ENCODE assay signal across 8 cellular contexts in the genomic region with DNA sequence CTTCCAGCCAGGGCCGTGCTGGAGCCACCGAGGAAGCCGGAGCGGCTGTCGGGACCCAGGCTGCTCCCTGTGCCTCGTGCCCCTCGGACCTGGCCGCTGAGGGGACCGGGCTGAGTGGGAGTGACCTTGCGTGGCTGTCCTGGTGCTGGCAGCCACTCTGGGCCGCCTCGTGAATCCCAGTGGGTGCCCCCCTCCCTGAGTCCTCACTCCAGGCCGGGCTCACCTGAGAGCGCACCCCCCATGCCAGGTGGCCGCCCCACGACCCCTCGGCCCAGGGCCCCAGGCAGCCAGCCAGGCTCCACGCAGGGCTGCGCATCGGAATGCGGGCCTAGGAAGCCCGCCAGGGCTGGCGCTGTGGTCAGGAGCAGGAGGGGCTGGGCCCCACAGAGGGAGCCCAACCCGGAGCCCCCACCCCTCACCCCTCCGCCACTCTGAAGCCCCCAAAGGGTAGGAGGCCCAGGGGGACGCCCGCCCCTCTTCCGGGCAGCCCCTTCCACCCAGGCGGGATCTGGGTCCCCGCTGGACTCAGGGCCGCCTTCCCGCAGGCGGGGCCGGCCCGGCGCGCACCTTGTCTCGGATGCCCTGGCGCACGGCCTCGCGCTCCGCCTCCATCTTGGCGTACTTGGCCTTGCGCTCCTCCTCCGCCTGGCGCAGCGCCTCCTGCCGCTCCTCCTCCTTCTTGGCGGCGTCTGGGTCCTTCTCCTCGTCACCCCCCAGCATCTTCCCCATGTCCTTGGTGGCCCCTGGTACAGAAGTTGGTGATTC. TPM values are rescaled to one million over a fixed set of nuclear protein-coding genes. Genes with fewer than 3 reads are reported as not detected.
A peak's percentile ranks its signal among the peaks of the same experiment; 100 is the strongest.
DNase-seq lines count a peak whose midpoint lies in the region; ATAC-seq and TF ChIP-seq lines count a peak whose summit lies in the region.

No MANE protein-coding gene starts in this region.

- CTCF ChIA-PET in activated CD4-positive, alpha-beta T cell treated with anti-CD3 and anti-CD28 coated beads, Interleukin-2, amount 10 ng/mL, durations not matched to agents 7 days and 5 days (lab: Charles Lee) = interaction anchor here (1.7 kb wide), 1 partner anchor 9 kb away, joined by 10 read pairs; no protein-coding TSS in a partner anchor

- peaks cover 2% of the 10 kb centered on the region for H3K36me3 Mint-ChIP-seq in activated CD4-positive, alpha-beta T cell treated with anti-CD3 and anti-CD28 coated beads, Interleukin-2, amount 10 ng/mL, durations not matched to agents 7 days and 5 days (ENCODE audit: low read depth)
- H3K36me3 Mint-ChIP-seq in endodermal cell (ENCODE audit: low read depth) = no peaks in the 10 kb centered on the region

- TF ChIP-seq POLR2A in lower leg skin (IDR thresholded peaks at IDR 0.05) = no peak

- H3K27me3 Mint-ChIP-seq in activated CD4-positive, alpha-beta T cell treated with anti-CD3 and anti-CD28 coated beads, Interleukin-2, amount 10 ng/mL, durations not matched to agents 7 days and 5 days = peaks cover 50% of the 10 kb centered on the region
- peaks cover 60% of the 10 kb centered on the region for H3K27me3 Mint-ChIP-seq in endodermal cell (ENCODE audit: insufficient read depth)

- no peaks in the 10 kb centered on the region; the same call in 1 of the 2 replicates for H3K27me3 ChIP-seq in GM06990 (replicated peaks; ENCODE audit: control insufficient read depth, insufficient read depth, low read length)
- H3K27me3 ChIP-seq in endodermal cell (ENCODE audit: control insufficient read depth, insufficient read depth, low read length, poor library complexity, severe bottlenecking) = peaks cover 56% of the 10 kb centered on the region

- no peaks in the 10 kb centered on the region for H3K9me3 Mint-ChIP-seq in activated CD4-positive, alpha-beta T cell treated with anti-CD3 and anti-CD28 coated beads, Interleukin-2, amount 10 ng/mL, durations not matched to agents 7 days and 5 days
- no peaks in the 10 kb centered on the region for H3K9me3 Mint-ChIP-seq in endodermal cell

- H3K36me3 ChIP-seq in GM06990 (ENCODE audit: control insufficient read depth, insufficient read depth, low read length) (no peaks in the 10 kb centered on the region), endodermal cell (ENCODE audit: control insufficient read depth, insufficient read depth, low read length) (no peaks in the 10 kb centered on the region)

- no peaks in the 10 kb centered on the region for H3K4me1 ChIP-seq in endodermal cell (ENCODE audit: control insufficient read depth, insufficient read depth, low read length)

- WGBS in endodermal cell (ENCODE audit: insufficient coverage in 1 of 2, insufficient read length in 1 of 2), 2 experiments = 75 to 83% methylated on average over 26 to 52 of the region's 52 CpGs
- WGBS in lower leg skin, 2 donors = 0 to 1% methylated on average over 9 to 24 of the region's 52 CpGs

- ATAC-seq in HG02973 (IDR thresholded peaks at IDR 0.05; ENCODE audit: unreplicated experiment) (no peak), left lobe of liver (no peak), GM18511 (IDR thresholded peaks at IDR 0.05; ENCODE audit: unreplicated experiment) (no peak)

- peaks cover 32% of the 10 kb centered on the region for H3K4me1 Mint-ChIP-seq in activated CD4-positive, alpha-beta T cell treated with anti-CD3 and anti-CD28 coated beads, Interleukin-2, amount 10 ng/mL, durations not matched to agents 7 days and 5 days
- peaks cover 8% of the 10 kb centered on the region for H3K4me1 Mint-ChIP-seq in endodermal cell

- H3K4me3 Mint-ChIP-seq in activated CD4-positive, alpha-beta T cell treated with anti-CD3 and anti-CD28 coated beads, Interleukin-2, amount 10 ng/mL, durations not matched to agents 7 days and 5 days = peak overlapping the region; percentile 64
- H3K4me3 Mint-ChIP-seq in endodermal cell = no peak overlapping the region

- intact Hi-C loops in lower leg skin (cut with DNase I; ENCODE audit: low total_unique reads) = no loop called here

- no peak overlapping the region for H3K27ac ChIP-seq in endodermal cell (ENCODE audit: low read depth, low read length)

- POLR2A ChIA-PET in activated CD4-positive, alpha-beta T cell treated with anti-CD3 and anti-CD28 coated beads, Interleukin-2, amount 10 ng/mL, durations not matched to agents 7 days and 5 days (lab: Charles Lee) = no interaction called here

- H3K27ac Mint-ChIP-seq in activated CD4-positive, alpha-beta T cell treated with anti-CD3 and anti-CD28 coated beads, Interleukin-2, amount 10 ng/mL, durations not matched to agents 7 days and 5 days = peak overlapping the region; percentile 72
- H3K27ac Mint-ChIP-seq in endodermal cell = no peak overlapping the region

- no peaks in the 10 kb centered on the region for H3K9me3 ChIP-seq in endodermal cell (ENCODE audit: control insufficient read depth, low read length)

- TF ChIP-seq CTCF in GM06990 (IDR thresholded peaks at IDR 0.05; ENCODE audit: insufficient read depth, low read length, poor library complexity, severe bottlenecking) (peak; percentile 22), endodermal cell (conservative IDR thresholded peaks at IDR 0.05) (peak; percentile 45), lower leg skin (IDR thresholded peaks at IDR 0.05) (no peak)

- DNase-seq in GM06990 (ENCODE audit: extremely low read depth, insufficient read length) (peak; percentile 49), endodermal cell (peak; percentile 89), left lobe of liver (ENCODE audit: low spot score) (no peak), lower leg skin (ENCODE audit: low spot score in 2 of 2) (no peak)
- peak; percentile 55 for DNase-seq in activated CD4-positive, alpha-beta T cell treated with anti-CD3 and anti-CD28 coated beads, Interleukin-2, amount 10 ng/mL, durations not matched to agents 7 days and 5 days
- DNase-seq in stimulated activated CD4-positive, alpha-beta T cell treated with anti-CD3 and anti-CD28 coated beads, Interleukin-12 subunit alpha, Interleukin-12 subunit beta, amount 100 ng/mL, for 4 hours = peak; percentile 43

- no peak overlapping the region for H3K9ac ChIP-seq in endodermal cell (ENCODE audit: extremely low read depth, low read length, poor library complexity, severe bottlenecking)

- H3K4me3 ChIP-seq in GM06990 (replicated peaks; ENCODE audit: low read depth, low read length) (peak overlapping the region; percentile 29), endodermal cell (ENCODE audit: low read length) (no peak overlapping the region), lower leg skin (ENCODE audit: low read depth, poor library complexity, severe bottlenecking) (no peak overlapping the region)

RNA-seq across cellular contexts. Expression of a gene that starts 33.9 kb away (rescaled TPM):
- under 1 TPM; 0.17 to 0.42 TPM for total RNA-seq in activated CD4-positive, alpha-beta T cell treated with anti-CD3 and anti-CD28 coated beads, Interleukin-2, amount 10 ng/mL, durations not matched to agents 7 days and 5 days
- total RNA-seq in endodermal cell (1 to 10 TPM; 1.0 to 1.9 TPM), left lobe of liver (1.5 TPM), lower leg skin (under 1 TPM in 3 of 4 donors, not detected in 1; 0.12 to 0.34 (median 0.13) TPM)
- polyA plus RNA-seq in endodermal cell (2013, experiment 1 of 2) = 0.36 TPM
- 1.0 TPM for polyA plus RNA-seq in endodermal cell (2013, experiment 2 of 2)

Comparison
In these comparisons a context has a peak if more than half of its experiments do, and no peak if none do; other contexts are left out.
1. DNase-seq: peak in GM06990 (single experiment), activated CD4-positive, alpha-beta T cell treated with anti-CD3 and anti-CD28 coated beads, Interleukin-2, amount 10 ng/mL, durations not matched to agents 7 days and 5 days (single experiment), endodermal cell (single experiment) and stimulated activated CD4-positive, alpha-beta T cell treated with anti-CD3 and anti-CD28 coated beads, Interleukin-12 subunit alpha, Interleukin-12 subunit beta, amount 100 ng/mL, for 4 hours (single experiment); none in left lobe of liver (single experiment) and lower leg skin (0 of 2).
2. CTCF ChIP-seq: peak in GM06990 (single experiment) and endodermal cell (single experiment); none in lower leg skin (0 of 3).